23 cellular contexts compared by ENCODE assay signal in genomic region chr12:116607039-116607438, GRCh38.
"Had no signal": no experiment of that assay in that cellular context is flagged by ENCODE, and none has a peak within 500 bp of the region (broad histone marks: within the 10 kb centered on the region; RNA-seq: fewer than 3 reads in every experiment).

No MANE protein-coding gene starts in this region.

- H3K27ac ChIP-seq: brain microvascular endothelial cell, WERI-Rb-1 had no signal

- ATAC-seq: activated CD4-positive, alpha-beta T cell treated with anti-CD3 and anti-CD28 coated beads for 36 hours; activated T-cell treated with anti-CD3 and anti-CD28 coated beads, Interleukin-2, amount 50 U/mL, for 72 hours; T-cell had no signal

- H3K27me3 ChIP-seq: brain microvascular endothelial cell had no signal

- H3K36me3 ChIP-seq: brain microvascular endothelial cell, WERI-Rb-1 had no signal

- DNase-seq: activated CD4-positive, alpha-beta memory T cell treated with anti-CD3 and anti-CD28 coated beads, Interleukin-2, amount 10 ng/mL, durations not matched to agents 7 days and 5 days; activated CD4-positive, alpha-beta T cell treated with anti-CD3 and anti-CD28 coated beads for 36 hours; activated CD4-positive, alpha-beta T cell treated with anti-CD3 and anti-CD28 coated beads, Interleukin-2, amount 50 U/mL, for 1 hour; activated gamma-delta T cell treated with Interleukin-2 at 50 U/mL for 16 hours; activated naive CD4-positive, alpha-beta T cell treated with anti-CD3 and anti-CD28 coated beads, Interleukin-2, amount 10 ng/mL, durations not matched to agents 7 days and 5 days; activated naive CD8-positive, alpha-beta T cell treated with anti-CD3 and anti-CD28 coated beads for 36 hours; activated T-cell treated with anti-CD3 and anti-CD28 coated beads for 4 hours; activated T-cell treated with anti-CD3 and anti-CD28 coated beads, Interleukin-2, amount 50 U/mL, for 72 hours; brain microvascular endothelial cell; cerebellar nuclear complex; KBM-7; NCI-H1092; NCI-H1417; NCI-H2029; NCI-H2107; NCI-H2171 treated with DMSO at 0.1 percent for 48 hours; NCI-H69; SHP77 treated with DMSO at 0.1 percent for 48 hours; T-cell; T-helper 2 cell; T1000; WERI-Rb-1 had no signal

- FAIRE-seq: TTC549 had no signal
